In the genomic region with DNA sequence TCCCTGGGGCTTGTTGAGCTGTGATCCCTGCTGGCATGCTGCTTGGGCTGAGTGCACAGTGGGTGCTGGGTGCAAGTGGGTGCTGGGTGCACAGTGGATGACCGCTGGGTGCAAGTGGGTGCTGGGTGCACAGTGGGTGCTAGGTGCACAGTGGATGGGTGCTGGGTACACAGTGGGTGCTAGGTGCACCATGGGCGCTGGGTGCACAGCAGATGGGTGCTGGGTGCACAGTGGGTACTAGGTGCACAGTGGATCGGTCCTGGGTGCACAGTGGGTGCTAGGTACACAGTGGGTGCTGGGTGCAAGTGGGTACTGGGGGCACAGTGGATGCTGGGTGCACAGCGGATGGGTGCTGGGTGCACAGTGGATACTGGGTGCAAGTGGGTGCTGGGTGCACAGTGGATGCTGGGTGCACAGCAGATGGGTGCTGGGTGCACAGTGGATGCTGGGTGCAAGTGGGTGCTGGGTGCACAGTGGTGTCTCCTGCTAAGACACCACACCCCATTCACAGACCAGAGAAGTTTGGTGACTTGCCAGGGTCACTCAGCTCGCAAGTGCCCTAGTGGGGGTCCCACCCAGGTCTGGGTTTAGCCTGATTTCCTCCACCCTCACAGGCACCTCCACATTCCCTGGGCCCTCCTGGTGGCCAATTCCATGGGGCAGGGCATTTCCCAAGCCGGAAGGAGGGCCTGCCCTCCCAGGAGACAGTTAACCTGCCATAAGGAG, we compare ENCODE assay signal across 2 cellular contexts.
A peak's percentile ranks its signal among the peaks of the same experiment; 100 is the strongest.
TF ChIP-seq lines count a peak whose summit lies in the region.

No MANE protein-coding gene starts in this region.

TF ChIP-seq in HepG2, 621 proteins besides CTCF, POLR2A, EP300 and RAD21 (continues in another document):
- TF ChIP-seq SAP130 (CRISPR knock-in tag; IDR thresholded peaks at IDR 0.05; ENCODE audit: low read depth) = no peak
- TF ChIP-seq DZIP1 (CRISPR knock-in tag; IDR thresholded peaks at IDR 0.05) = peak; percentile 79; the same call in 1 of the 2 replicates
- TF ChIP-seq AGO2 (optimal IDR thresholded peaks at IDR 0.05; ENCODE audit: low read depth, low read length) = peak; percentile 42
- TF ChIP-seq, protein P1, sequence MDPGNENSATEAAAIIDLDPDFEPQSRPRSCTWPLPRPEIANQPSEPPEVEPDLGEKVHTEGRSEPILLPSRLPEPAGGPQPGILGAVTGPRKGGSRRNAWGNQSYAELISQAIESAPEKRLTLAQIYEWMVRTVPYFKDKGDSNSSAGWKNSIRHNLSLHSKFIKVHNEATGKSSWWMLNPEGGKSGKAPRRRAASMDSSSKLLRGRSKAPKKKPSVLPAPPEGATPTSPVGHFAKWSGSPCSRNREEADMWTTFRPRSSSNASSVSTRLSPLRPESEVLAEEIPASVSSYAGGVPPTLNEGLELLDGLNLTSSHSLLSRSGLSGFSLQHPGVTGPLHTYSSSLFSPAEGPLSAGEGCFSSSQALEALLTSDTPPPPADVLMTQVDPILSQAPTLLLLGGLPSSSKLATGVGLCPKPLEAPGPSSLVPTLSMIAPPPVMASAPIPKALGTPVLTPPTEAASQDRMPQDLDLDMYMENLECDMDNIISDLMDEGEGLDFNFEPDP (CRISPR knock-in tag; conservative IDR thresholded peaks at IDR 0.05) = 0 out of 2 replicates have a peak, but pooled peaks have one; percentile 77
- TF ChIP-seq, protein P2, sequence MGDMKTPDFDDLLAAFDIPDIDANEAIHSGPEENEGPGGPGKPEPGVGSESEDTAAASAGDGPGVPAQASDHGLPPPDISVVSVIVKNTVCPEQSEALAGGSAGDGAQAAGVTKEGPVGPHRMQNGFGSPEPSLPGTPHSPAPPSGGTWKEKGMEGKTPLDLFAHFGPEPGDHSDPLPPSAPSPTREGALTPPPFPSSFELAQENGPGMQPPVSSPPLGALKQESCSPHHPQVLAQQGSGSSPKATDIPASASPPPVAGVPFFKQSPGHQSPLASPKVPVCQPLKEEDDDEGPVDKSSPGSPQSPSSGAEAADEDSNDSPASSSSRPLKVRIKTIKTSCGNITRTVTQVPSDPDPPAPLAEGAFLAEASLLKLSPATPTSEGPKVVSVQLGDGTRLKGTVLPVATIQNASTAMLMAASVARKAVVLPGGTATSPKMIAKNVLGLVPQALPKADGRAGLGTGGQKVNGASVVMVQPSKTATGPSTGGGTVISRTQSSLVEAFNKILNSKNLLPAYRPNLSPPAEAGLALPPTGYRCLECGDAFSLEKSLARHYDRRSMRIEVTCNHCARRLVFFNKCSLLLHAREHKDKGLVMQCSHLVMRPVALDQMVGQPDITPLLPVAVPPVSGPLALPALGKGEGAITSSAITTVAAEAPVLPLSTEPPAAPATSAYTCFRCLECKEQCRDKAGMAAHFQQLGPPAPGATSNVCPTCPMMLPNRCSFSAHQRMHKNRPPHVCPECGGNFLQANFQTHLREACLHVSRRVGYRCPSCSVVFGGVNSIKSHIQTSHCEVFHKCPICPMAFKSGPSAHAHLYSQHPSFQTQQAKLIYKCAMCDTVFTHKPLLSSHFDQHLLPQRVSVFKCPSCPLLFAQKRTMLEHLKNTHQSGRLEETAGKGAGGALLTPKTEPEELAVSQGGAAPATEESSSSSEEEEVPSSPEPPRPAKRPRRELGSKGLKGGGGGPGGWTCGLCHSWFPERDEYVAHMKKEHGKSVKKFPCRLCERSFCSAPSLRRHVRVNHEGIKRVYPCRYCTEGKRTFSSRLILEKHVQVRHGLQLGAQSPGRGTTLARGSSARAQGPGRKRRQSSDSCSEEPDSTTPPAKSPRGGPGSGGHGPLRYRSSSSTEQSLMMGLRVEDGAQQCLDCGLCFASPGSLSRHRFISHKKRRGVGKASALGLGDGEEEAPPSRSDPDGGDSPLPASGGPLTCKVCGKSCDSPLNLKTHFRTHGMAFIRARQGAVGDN (CRISPR knock-in tag; IDR thresholded peaks at IDR 0.05) = peak; percentile 16; the same call in 1 of the 2 replicates
- TF ChIP-seq PCBP1 (IDR thresholded peaks at IDR 0.05; ENCODE audit: borderline replicate concordance, low read depth, low read length) = no peak
- peak; percentile 67; the same call in 1 of the 2 replicates for TF ChIP-seq ADNP (CRISPR knock-in tag; IDR thresholded peaks at IDR 0.05)
- no peak for TF ChIP-seq SOX5 (CRISPR knock-in tag; IDR thresholded peaks at IDR 0.05; ENCODE audit: borderline replicate concordance)
- TF ChIP-seq, protein P3, sequence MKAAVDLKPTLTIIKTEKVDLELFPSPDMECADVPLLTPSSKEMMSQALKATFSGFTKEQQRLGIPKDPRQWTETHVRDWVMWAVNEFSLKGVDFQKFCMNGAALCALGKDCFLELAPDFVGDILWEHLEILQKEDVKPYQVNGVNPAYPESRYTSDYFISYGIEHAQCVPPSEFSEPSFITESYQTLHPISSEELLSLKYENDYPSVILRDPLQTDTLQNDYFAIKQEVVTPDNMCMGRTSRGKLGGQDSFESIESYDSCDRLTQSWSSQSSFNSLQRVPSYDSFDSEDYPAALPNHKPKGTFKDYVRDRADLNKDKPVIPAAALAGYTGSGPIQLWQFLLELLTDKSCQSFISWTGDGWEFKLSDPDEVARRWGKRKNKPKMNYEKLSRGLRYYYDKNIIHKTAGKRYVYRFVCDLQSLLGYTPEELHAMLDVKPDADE (CRISPR knock-in tag; IDR thresholded peaks at IDR 0.05) = no peak
- 0 out of 2 replicates have a peak, but pooled peaks have one; percentile 34 for TF ChIP-seq ZBTB7A (CRISPR knock-in tag; IDR thresholded peaks at IDR 0.05)
- TF ChIP-seq KLF9 (CRISPR knock-in tag; IDR thresholded peaks at IDR 0.05; ENCODE audit: low read depth) = no peak
- 0 out of 2 replicates have a peak, but pooled peaks have one; percentile 24 for TF ChIP-seq HNRNPL (IDR thresholded peaks at IDR 0.05; ENCODE audit: low read depth, low read length)
- 0 out of 2 replicates have a peak, but pooled peaks have one; percentile 29 for TF ChIP-seq ZNF891 (CRISPR knock-in tag; IDR thresholded peaks at IDR 0.05)
- TF ChIP-seq NFYB (CRISPR knock-in tag; IDR thresholded peaks at IDR 0.05) = no peak
- TF ChIP-seq ZNF44 (CRISPR knock-in tag; IDR thresholded peaks at IDR 0.05) = no peak
- TF ChIP-seq ZNF160 (CRISPR knock-in tag; IDR thresholded peaks at IDR 0.05) = 0 out of 2 replicates have a peak, but pooled peaks have one; percentile 64
- peak; percentile 82 for TF ChIP-seq ZMYM3 (CRISPR knock-in tag; IDR thresholded peaks at IDR 0.05)
- 0 out of 2 replicates have a peak, but pooled peaks have one; percentile 40 for TF ChIP-seq ZNF451 (CRISPR knock-in tag; IDR thresholded peaks at IDR 0.05)

TF ChIP-seq in K562, 482 proteins besides CTCF, POLR2A, EP300 and RAD21 (continues in another document):
- TF ChIP-seq HNRNPUL1 (IDR thresholded peaks at IDR 0.05; ENCODE audit: low read length) (no peak), BCOR (IDR thresholded peaks at IDR 0.05) (peak; percentile 51; the same call in 1 of the 2 replicates), RBBP5 (IDR thresholded peaks at IDR 0.05; ENCODE audit: borderline replicate concordance, insufficient read depth, low read length, poor library complexity, severe bottlenecking) (no peak), SMARCA5 (IDR thresholded peaks at IDR 0.05) (peak; percentile 48; the same call in 1 of the 2 replicates), MBD2 (IDR thresholded peaks at IDR 0.05; ENCODE audit: borderline replicate concordance, low read depth) (no peak), RBM22 (IDR thresholded peaks at IDR 0.05; ENCODE audit: low read depth, low read length, poor library complexity, severe bottlenecking) (peak; percentile 37), KDM1A (IDR thresholded peaks at IDR 0.05) (peak in 1 of 2 experiments; percentile 50; a peak in 1 of 4 replicates), ZNF398 (CRISPR knock-in tag; IDR thresholded peaks at IDR 0.05) (no peak), CBX3 (IDR thresholded peaks at IDR 0.05; ENCODE audit: borderline replicate concordance in 1 of 2, low read length in 2 of 2) (no peak), PHF20 (IDR thresholded peaks at IDR 0.05; ENCODE audit: partially characterized antibody) (no peak), GABPB2 (CRISPR knock-in tag; conservative IDR thresholded peaks at IDR 0.05) (no peak), ZNF12 (CRISPR knock-in tag; IDR thresholded peaks at IDR 0.05) (no peak), CCNT2 (IDR thresholded peaks at IDR 0.05; ENCODE audit: borderline replicate concordance, extremely low read depth, insufficient read length, low read depth, low read length) (no peak), XRCC3 (IDR thresholded peaks at IDR 0.05) (no peak), ZNF764 (CRISPR knock-in tag; IDR thresholded peaks at IDR 0.05; ENCODE audit: low read depth) (no peak), KDM5B (IDR thresholded peaks at IDR 0.05; ENCODE audit: insufficient replicate concordance, low read depth, low read length) (no peak), ZNF23 (CRISPR knock-in tag; IDR thresholded peaks at IDR 0.05) (no peak), POLR2G (IDR thresholded peaks at IDR 0.05; ENCODE audit: low read depth, low read length) (peak; percentile 60; the same call in 1 of the 2 replicates), ZBTB33 (CRISPR knock-in tag; IDR thresholded peaks at IDR 0.05) (peak; percentile 64; the same call in 1 of the 2 replicates), NFXL1 (CRISPR knock-in tag; IDR thresholded peaks at IDR 0.05) (no peak)
- TF ChIP-seq, protein P4, sequence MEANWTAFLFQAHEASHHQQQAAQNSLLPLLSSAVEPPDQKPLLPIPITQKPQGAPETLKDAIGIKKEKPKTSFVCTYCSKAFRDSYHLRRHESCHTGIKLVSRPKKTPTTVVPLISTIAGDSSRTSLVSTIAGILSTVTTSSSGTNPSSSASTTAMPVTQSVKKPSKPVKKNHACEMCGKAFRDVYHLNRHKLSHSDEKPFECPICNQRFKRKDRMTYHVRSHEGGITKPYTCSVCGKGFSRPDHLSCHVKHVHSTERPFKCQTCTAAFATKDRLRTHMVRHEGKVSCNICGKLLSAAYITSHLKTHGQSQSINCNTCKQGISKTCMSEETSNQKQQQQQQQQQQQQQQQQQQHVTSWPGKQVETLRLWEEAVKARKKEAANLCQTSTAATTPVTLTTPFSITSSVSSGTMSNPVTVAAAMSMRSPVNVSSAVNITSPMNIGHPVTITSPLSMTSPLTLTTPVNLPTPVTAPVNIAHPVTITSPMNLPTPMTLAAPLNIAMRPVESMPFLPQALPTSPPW (CRISPR knock-in tag; IDR thresholded peaks at IDR 0.05) = no peak
